8 cellular contexts compared by ENCODE assay signal in genomic region chr3:15815696-15816095, GRCh38. TPM values are rescaled to one million over a fixed set of nuclear protein-coding genes. Genes with fewer than 3 reads are reported as not detected.
DNase-seq lines count a peak whose midpoint lies in the region; ATAC-seq, FAIRE-seq and TF ChIP-seq lines count a peak whose summit lies in the region.

No MANE protein-coding gene starts in this region.

- no peak for DNase-seq in natural killer cell
- no peak for DNase-seq in natural killer cell treated with Interleukin-12 subunit alpha and Interleukin-12 subunit beta and Interleukin-15 and Interleukin-18, amount 100 ng/mL, for 72 hours (ENCODE audit: low spot score)
- peak; percentile 23 for DNase-seq in RCC 7860 (ENCODE audit: low spot score)
- DNase-seq in fibroblast of the conjunctiva (ENCODE audit: low read depth) = peak; percentile 81
- DNase-seq in spleen = no peak
- DNase-seq in D341Med (ENCODE audit: low spot score) = no peak
- no peak for DNase-seq in stimulated activated CD4-positive, alpha-beta T cell treated with anti-CD3 and anti-CD28 coated beads, Interleukin-4, amount 100 ng/mL, for 4 hours

- H3K27me3 ChIP-seq in spleen (replicated peaks in 1 of 7) = no peaks in the 10 kb centered on the region

- intact Hi-C loops in natural killer cell (cut with micrococcal nuclease) = loop anchor here (2.0 to 10.0 kb wide), 3 partner anchors 229 to 611 kb away; partner anchors contain the start of gene CAPN7
- intact Hi-C loops in spleen (cut with DNase I; ENCODE audit: low total_unique reads) = loop anchor here (5.0 kb wide), 2 partner anchors 362 to 432 kb away; no protein-coding TSS in a partner anchor

- H3K4me1 Mint-ChIP-seq in natural killer cell = peaks cover 9 to 16% of the 10 kb centered on the region in 2 donors
- peaks cover 13 to 23% of the 10 kb centered on the region in 2 donors for H3K4me1 Mint-ChIP-seq in natural killer cell treated with Interleukin-12 subunit alpha and Interleukin-12 subunit beta and Interleukin-15 and Interleukin-18, amount 100 ng/mL, for 72 hours (ENCODE audit: low read depth in 2 of 2)

- peak overlapping the region in 2 of 8 donors; percentile 12 to 55 for H3K27ac ChIP-seq in spleen

- no peak overlapping the region for H3K4me3 ChIP-seq in spleen

- H3K27me3 Mint-ChIP-seq in natural killer cell (ENCODE audit: low read depth in 2 of 2) = no peaks in the 10 kb centered on the region
- no peaks in the 10 kb centered on the region for H3K27me3 Mint-ChIP-seq in natural killer cell treated with Interleukin-12 subunit alpha and Interleukin-12 subunit beta and Interleukin-15 and Interleukin-18, amount 100 ng/mL, for 72 hours

- peak; percentile 75 for FAIRE-seq in RCC 7860 (lab: Jason Lieb, UNC)

- no peaks in the 10 kb centered on the region for H3K36me3 ChIP-seq in spleen

- H3K36me3 Mint-ChIP-seq in natural killer cell = no peaks in the 10 kb centered on the region
- H3K36me3 Mint-ChIP-seq in natural killer cell treated with Interleukin-12 subunit alpha and Interleukin-12 subunit beta and Interleukin-15 and Interleukin-18, amount 100 ng/mL, for 72 hours = no peaks in the 10 kb centered on the region

- peak overlapping the region in 1 of 2 donors; percentile 24 for H3K27ac Mint-ChIP-seq in natural killer cell
- H3K27ac Mint-ChIP-seq in natural killer cell treated with Interleukin-12 subunit alpha and Interleukin-12 subunit beta and Interleukin-15 and Interleukin-18, amount 100 ng/mL, for 72 hours = peak overlapping the region in 1 of 2 donors; percentile 31

- peak in 2 of 3 donors; percentile 59 to 66 for ATAC-seq in natural killer cell
- no peak for ATAC-seq in natural killer cell treated with Interleukin-12 subunit alpha and Interleukin-12 subunit beta and Interleukin-15 and Interleukin-18, amount 100 ng/mL, for 72 hours
- ATAC-seq in HG03139 (IDR thresholded peaks at IDR 0.05; ENCODE audit: unreplicated experiment) = no peak

- no peak for TF ChIP-seq POLR2A in spleen (IDR thresholded peaks at IDR 0.05)

- H3K9me3 ChIP-seq in spleen = no peaks in the 10 kb centered on the region

- no peaks in the 10 kb centered on the region for H3K9me3 Mint-ChIP-seq in natural killer cell
- H3K9me3 Mint-ChIP-seq in natural killer cell treated with Interleukin-12 subunit alpha and Interleukin-12 subunit beta and Interleukin-15 and Interleukin-18, amount 100 ng/mL, for 72 hours = no peaks in the 10 kb centered on the region

- H3K4me1 ChIP-seq in spleen = peaks cover 0 to 50% (median 23%) of the 10 kb centered on the region in 6 donors

- 38 to 57% (median 44%) methylated on average over 4 of the region's 4 CpGs for WGBS in spleen, 5 donors

- H3K4me3 Mint-ChIP-seq in natural killer cell = no peak overlapping the region
- H3K4me3 Mint-ChIP-seq in natural killer cell treated with Interleukin-12 subunit alpha and Interleukin-12 subunit beta and Interleukin-15 and Interleukin-18, amount 100 ng/mL, for 72 hours = no peak overlapping the region

- TF ChIP-seq CTCF in natural killer cell (IDR thresholded peaks at IDR 0.05) = peak; percentile 42
- TF ChIP-seq CTCF in spleen (IDR thresholded peaks at IDR 0.05 in 8 of 11, conservative IDR thresholded peaks at IDR 0.05 in 3 of 11) = peak in 8 of 11 experiments; percentile 10 to 65 (median 56)

RNA-seq across cellular contexts. Expression of gene ANKRD28, which starts 17.9 kb away (rescaled TPM):
- total RNA-seq in natural killer cell (10 to 100 TPM; 58.0 to 99.7 (median 91.7) TPM), spleen (10 to 100 TPM; 36.0 to 68.6 (median 49.9) TPM)
- 10 to 100 TPM; 29.3 to 50.0 TPM for total RNA-seq in natural killer cell treated with Interleukin-12 subunit alpha and Interleukin-12 subunit beta and Interleukin-15 and Interleukin-18, amount 100 ng/mL, for 72 hours
- 1 to 10 TPM; 5.3 to 8.2 (median 5.7) TPM for polyA plus RNA-seq in spleen

Comparison
In these comparisons a context has a peak if more than half of its experiments do, and no peak if none do; other contexts are left out.
1. ATAC-seq: peak in natural killer cell (2 of 3); none in natural killer cell treated with Interleukin-12 subunit alpha and Interleukin-12 subunit beta and Interleukin-15 and Interleukin-18, amount 100 ng/mL, for 72 hours (0 of 2) and HG03139 (single experiment).
2. DNase-seq: peak in RCC 7860 (single experiment) and fibroblast of the conjunctiva (single experiment); none in natural killer cell (single experiment), natural killer cell treated with Interleukin-12 subunit alpha and Interleukin-12 subunit beta and Interleukin-15 and Interleukin-18, amount 100 ng/mL, for 72 hours (single experiment), spleen (single experiment), D341Med (single experiment) and stimulated activated CD4-positive, alpha-beta T cell treated with anti-CD3 and anti-CD28 coated beads, Interleukin-4, amount 100 ng/mL, for 4 hours (0 of 2).